8 cellular contexts compared by ENCODE assay signal in genomic region chr3:97658670-97659285, GRCh38.
DNase-seq lines count a peak whose midpoint lies in the region; ATAC-seq and TF ChIP-seq lines count a peak whose summit lies in the region.

No MANE protein-coding gene starts in this region.

- no peak overlapping the region for H3K4me3 Mint-ChIP-seq in osteocyte (ENCODE audit: unreplicated experiment)
- no peak overlapping the region for H3K4me3 Mint-ChIP-seq in activated naive CD4-positive, alpha-beta T cell treated with anti-CD3 and anti-CD28 coated beads, Interleukin-2, amount 10 ng/mL, durations not matched to agents 7 days and 5 days

- no peak overlapping the region for H3K27ac Mint-ChIP-seq in osteocyte (ENCODE audit: unreplicated experiment)
- H3K27ac Mint-ChIP-seq in activated naive CD4-positive, alpha-beta T cell treated with anti-CD3 and anti-CD28 coated beads, Interleukin-2, amount 10 ng/mL, durations not matched to agents 7 days and 5 days = no peak overlapping the region

- intact Hi-C loops in colonic mucosa (cut with DNase I) = loop anchor here (5.0 kb wide), 1 partner anchor 796 kb away; no protein-coding TSS in a partner anchor

- H3K27ac ChIP-seq in colonic mucosa = no peak overlapping the region

- H3K9me3 ChIP-seq in colonic mucosa = no peaks in the 10 kb centered on the region

- DNase-seq in DMS53 treated with DMSO at 0.1 percent for 48 hours (lab: John Stamatoyannopoulos, UW; ENCODE audit: unreplicated experiment) = peak; percentile 40
- DNase-seq in NCI-H526 treated with DMSO at 0.1 percent for 48 hours (lab: John Stamatoyannopoulos, UW) = peak; percentile 49
- DNase-seq in colonic mucosa = no peak
- no peak for DNase-seq in osteocyte (ENCODE audit: extremely low spot score, unreplicated experiment)
- DNase-seq in activated naive CD4-positive, alpha-beta T cell treated with anti-CD3 and anti-CD28 coated beads, Interleukin-2, amount 10 ng/mL, durations not matched to agents 7 days and 5 days = no peak

- TF ChIP-seq CTCF in colonic mucosa (IDR thresholded peaks at IDR 0.05) (peak; percentile 52), osteocyte (IDR thresholded peaks at IDR 0.05) (peak; percentile 64)

- H3K27me3 ChIP-seq in colonic mucosa = no peaks in the 10 kb centered on the region

- no peaks in the 10 kb centered on the region for H3K4me1 Mint-ChIP-seq in osteocyte (ENCODE audit: unreplicated experiment)
- H3K4me1 Mint-ChIP-seq in activated naive CD4-positive, alpha-beta T cell treated with anti-CD3 and anti-CD28 coated beads, Interleukin-2, amount 10 ng/mL, durations not matched to agents 7 days and 5 days = no peaks in the 10 kb centered on the region

- H3K4me3 ChIP-seq in colonic mucosa = no peak overlapping the region

- H3K9me3 Mint-ChIP-seq in osteocyte (ENCODE audit: unreplicated experiment) = no peaks in the 10 kb centered on the region
- no peaks in the 10 kb centered on the region for H3K9me3 Mint-ChIP-seq in activated naive CD4-positive, alpha-beta T cell treated with anti-CD3 and anti-CD28 coated beads, Interleukin-2, amount 10 ng/mL, durations not matched to agents 7 days and 5 days

- ATAC-seq in HG02885 (IDR thresholded peaks at IDR 0.05; ENCODE audit: poor library complexity, unreplicated experiment) = peak; percentile 77
- no peak for ATAC-seq in HG03571 (IDR thresholded peaks at IDR 0.05; ENCODE audit: unreplicated experiment)
- ATAC-seq in HG02623 (IDR thresholded peaks at IDR 0.05; ENCODE audit: unreplicated experiment) = no peak

- no peak overlapping the region for H3K9ac ChIP-seq in colonic mucosa (ENCODE audit: low read depth in 2 of 2, low read length in 2 of 2)

- no peaks in the 10 kb centered on the region for H3K4me1 ChIP-seq in colonic mucosa

- no peaks in the 10 kb centered on the region for H3K36me3 ChIP-seq in colonic mucosa

- H3K36me3 Mint-ChIP-seq in osteocyte (ENCODE audit: unreplicated experiment) = no peaks in the 10 kb centered on the region
- H3K36me3 Mint-ChIP-seq in activated naive CD4-positive, alpha-beta T cell treated with anti-CD3 and anti-CD28 coated beads, Interleukin-2, amount 10 ng/mL, durations not matched to agents 7 days and 5 days = no peaks in the 10 kb centered on the region

- peaks cover 9% of the 10 kb centered on the region for H3K27me3 Mint-ChIP-seq in osteocyte (ENCODE audit: unreplicated experiment)
- H3K27me3 Mint-ChIP-seq in activated naive CD4-positive, alpha-beta T cell treated with anti-CD3 and anti-CD28 coated beads, Interleukin-2, amount 10 ng/mL, durations not matched to agents 7 days and 5 days = no peaks in the 10 kb centered on the region

- CTCF ChIA-PET in activated naive CD4-positive, alpha-beta T cell treated with anti-CD3 and anti-CD28 coated beads, Interleukin-2, amount 10 ng/mL, durations not matched to agents 7 days and 5 days (lab: Charles Lee) = no interaction called here

Comparison
In these comparisons a context has a peak if more than half of its experiments do, and no peak if none do; other contexts are left out.
1. DNase-seq: peak in DMS53 treated with DMSO at 0.1 percent for 48 hours (single experiment) and NCI-H526 treated with DMSO at 0.1 percent for 48 hours (single experiment); none in colonic mucosa (single experiment), osteocyte (single experiment) and activated naive CD4-positive, alpha-beta T cell treated with anti-CD3 and anti-CD28 coated beads, Interleukin-2, amount 10 ng/mL, durations not matched to agents 7 days and 5 days (single experiment).